ENCODE assay signal across 20 cellular contexts in genomic region chr21:44980562-44981489, GRCh38. TPM values are rescaled to one million over a fixed set of nuclear protein-coding genes. Genes with fewer than 3 reads are reported as not detected.
DNase-seq lines count a peak whose midpoint lies in the region; ATAC-seq and TF ChIP-seq lines count a peak whose summit lies in the region.
"Had no signal": no experiment of that assay in that cellular context is flagged by ENCODE, and none has a peak within 500 bp of the region (broad histone marks: within the 10 kb centered on the region; RNA-seq: fewer than 3 reads in every experiment).

No MANE protein-coding gene starts in this region.

- no peak for TF ChIP-seq CTCF in cardiac muscle cell (IDR thresholded peaks at IDR 0.05; ENCODE audit: low read depth, low read length)
- no peak for TF ChIP-seq CTCF in thoracic aorta (IDR thresholded peaks at IDR 0.05)
- TF ChIP-seq CTCF in activated CD8-positive, alpha-beta T cell treated with anti-CD3 and anti-CD28 coated beads for 36 hours (IDR thresholded peaks at IDR 0.05) = no peak

- no peak overlapping the region for H3K27ac Mint-ChIP-seq in activated CD8-positive, alpha-beta T cell treated with anti-CD3 and anti-CD28 coated beads for 36 hours
- H3K27ac Mint-ChIP-seq in effector memory CD8-positive, alpha-beta T cell = peak overlapping the region in 1 of 2 donors; percentile 19
- H3K27ac Mint-ChIP-seq: activated naive CD4-positive, alpha-beta T cell treated with anti-CD3 and anti-CD28 coated beads, Interleukin-2, amount 10 ng/mL, durations not matched to agents 7 days and 5 days had no signal

- H3K27me3 Mint-ChIP-seq in activated CD8-positive, alpha-beta T cell treated with anti-CD3 and anti-CD28 coated beads for 36 hours = no peaks in the 10 kb centered on the region
- no peaks in the 10 kb centered on the region for H3K27me3 Mint-ChIP-seq in effector memory CD8-positive, alpha-beta T cell
- H3K27me3 Mint-ChIP-seq: activated naive CD4-positive, alpha-beta T cell treated with anti-CD3 and anti-CD28 coated beads, Interleukin-2, amount 10 ng/mL, durations not matched to agents 7 days and 5 days had no signal

- H3K27ac ChIP-seq in cardiac muscle cell = peak overlapping the region; percentile 38
- H3K27ac ChIP-seq in thoracic aorta = peak overlapping the region; percentile 22 to 60
- H3K27ac ChIP-seq: parathyroid adenoma had no signal

- H3K36me3 ChIP-seq in cardiac muscle cell (no peaks in the 10 kb centered on the region), thoracic aorta (peaks cover 6% of the 10 kb centered on the region)

- H3K4me3 Mint-ChIP-seq in activated CD8-positive, alpha-beta T cell treated with anti-CD3 and anti-CD28 coated beads for 36 hours = no peak overlapping the region
- no peak overlapping the region for H3K4me3 Mint-ChIP-seq in effector memory CD8-positive, alpha-beta T cell
- H3K4me3 Mint-ChIP-seq: activated naive CD4-positive, alpha-beta T cell treated with anti-CD3 and anti-CD28 coated beads, Interleukin-2, amount 10 ng/mL, durations not matched to agents 7 days and 5 days; activated T-cell treated with anti-CD3 and anti-CD28 coated beads, Interleukin-2, amount 50 U/mL, for 4 hours had no signal

- H3K27me3 ChIP-seq in cardiac muscle cell (no peaks in the 10 kb centered on the region), thoracic aorta (replicated peaks; ENCODE audit: insufficient read depth) (no peaks in the 10 kb centered on the region)
- H3K27me3 ChIP-seq: stomach had no signal

- CTCF ChIA-PET in activated CD8-positive, alpha-beta T cell treated with anti-CD3 and anti-CD28 coated beads for 36 hours (lab: Charles Lee) = no interaction called here

- intact Hi-C loops in cardiac septum (cut with DNase I) (no loop called here), left colon (cut with DNase I, micrococcal nuclease) (no loop called here)
- intact Hi-C loops in activated CD8-positive, alpha-beta T cell treated with anti-CD3 and anti-CD28 coated beads for 36 hours (cut with micrococcal nuclease) = no loop called here

- ATAC-seq in left colon (peak; percentile 9), thoracic aorta (ENCODE audit: insufficient number of reproducible peaks, low FRiP score, low read depth) (no peak), left lobe of liver (no peak)
- ATAC-seq in activated CD8-positive, alpha-beta T cell treated with anti-CD3 and anti-CD28 coated beads for 36 hours = no peak
- no peak for ATAC-seq in effector memory CD8-positive, alpha-beta T cell (replicated peaks)
- ATAC-seq: A549; activated T-cell treated with anti-CD3 and anti-CD28 coated beads, Interleukin-2, amount 50 U/mL, for 4 hours had no signal

- no peak for DNase-seq in cardiac muscle cell (ENCODE audit: low read depth in 1 of 2, low spot score in 1 of 2)
- no peak for DNase-seq in cardiac septum (ENCODE audit: low spot score)
- DNase-seq in UCSD-AML1 (lab: John Stamatoyannopoulos, UW; ENCODE audit: unreplicated experiment) = peak; percentile 46
- no peak for DNase-seq in left colon
- no peak for DNase-seq in thoracic aorta (ENCODE audit: low spot score)
- no peak for DNase-seq in activated CD8-positive, alpha-beta T cell treated with anti-CD3 and anti-CD28 coated beads for 36 hours
- DNase-seq in left lobe of liver (ENCODE audit: low spot score) = no peak
- no peak for DNase-seq in effector memory CD8-positive, alpha-beta T cell
- DNase-seq: activated CD4-positive, CD25-positive, alpha-beta regulatory T cell treated with anti-CD3 and anti-CD28 coated beads, Interleukin-2, amount 50 U/mL, for 72 hours; activated naive CD4-positive, alpha-beta T cell treated with anti-CD3 and anti-CD28 coated beads, Interleukin-2, amount 10 ng/mL, durations not matched to agents 7 days and 5 days; activated T-cell treated with anti-CD3 and anti-CD28 coated beads, Interleukin-2, amount 50 U/mL, for 4 hours; C1 segment of cervical spinal cord; cortex of kidney; H7; NCI-H1105 treated with DMSO at 0.1 percent for 48 hours; NCI-H2081 treated with DMSO at 0.1 percent for 48 hours; stomach; T-helper 9 cell had no signal

- H3K9me3 Mint-ChIP-seq in activated CD8-positive, alpha-beta T cell treated with anti-CD3 and anti-CD28 coated beads for 36 hours = no peaks in the 10 kb centered on the region
- no peaks in the 10 kb centered on the region for H3K9me3 Mint-ChIP-seq in effector memory CD8-positive, alpha-beta T cell
- H3K9me3 Mint-ChIP-seq: activated naive CD4-positive, alpha-beta T cell treated with anti-CD3 and anti-CD28 coated beads, Interleukin-2, amount 10 ng/mL, durations not matched to agents 7 days and 5 days; activated T-cell treated with anti-CD3 and anti-CD28 coated beads, Interleukin-2, amount 50 U/mL, for 4 hours had no signal

- H3K4me1 Mint-ChIP-seq in activated CD8-positive, alpha-beta T cell treated with anti-CD3 and anti-CD28 coated beads for 36 hours (ENCODE audit: low read depth) = no peaks in the 10 kb centered on the region
- peaks cover 0 to 7% of the 10 kb centered on the region in 2 donors for H3K4me1 Mint-ChIP-seq in effector memory CD8-positive, alpha-beta T cell (ENCODE audit: low read depth in 2 of 2)
- H3K4me1 Mint-ChIP-seq: activated naive CD4-positive, alpha-beta T cell treated with anti-CD3 and anti-CD28 coated beads, Interleukin-2, amount 10 ng/mL, durations not matched to agents 7 days and 5 days had no signal

- H3K9me3 ChIP-seq in cardiac muscle cell (ENCODE audit: low read depth) (no peaks in the 10 kb centered on the region), thoracic aorta (no peaks in the 10 kb centered on the region)
- H3K9me3 ChIP-seq: A549, stomach had no signal

- POLR2A ChIA-PET in activated CD8-positive, alpha-beta T cell treated with anti-CD3 and anti-CD28 coated beads for 36 hours (lab: Charles Lee) = no interaction called here

- no peak overlapping the region for H3K4me3 ChIP-seq in cardiac muscle cell
- no peak overlapping the region for H3K4me3 ChIP-seq in thoracic aorta
- H3K4me3 ChIP-seq: A549, stomach had no signal

- H3K4me1 ChIP-seq in cardiac muscle cell (ENCODE audit: low read depth) = no peaks in the 10 kb centered on the region
- peaks cover 11 to 22% of the 10 kb centered on the region in 2 donors for H3K4me1 ChIP-seq in thoracic aorta (ENCODE audit: control insufficient read depth in 1 of 2, low read depth in 2 of 2)
- H3K4me1 ChIP-seq: parathyroid adenoma had no signal

- H3K36me3 Mint-ChIP-seq in activated CD8-positive, alpha-beta T cell treated with anti-CD3 and anti-CD28 coated beads for 36 hours (ENCODE audit: low read depth) = peaks cover 9% of the 10 kb centered on the region
- H3K36me3 Mint-ChIP-seq in effector memory CD8-positive, alpha-beta T cell (ENCODE audit: insufficient read depth) = peaks cover 6% of the 10 kb centered on the region

RNA-seq across cellular contexts. Expression of gene SLX9, which starts 41.0 kb away (rescaled TPM):
- 26.1 and 31.2 TPM in 2 replicates for total RNA-seq in cardiac muscle cell
- 24.7 and 34.8 TPM in 2 replicates for polyA plus RNA-seq in cardiac muscle cell
- total RNA-seq in cardiac septum = 35.8 TPM
- total RNA-seq in left colon = 10 to 100 TPM; 22.3 to 30.5 TPM
- total RNA-seq in thoracic aorta = 10 to 100 TPM in 1 of 2 donors, 1 to 10 TPM in 1; 5.9 to 10.6 TPM
- total RNA-seq in activated CD8-positive, alpha-beta T cell treated with anti-CD3 and anti-CD28 coated beads for 36 hours = 10 to 100 TPM; 76.0 to 76.5 TPM
- total RNA-seq in left lobe of liver = 19.1 TPM
